1 cellular context compared by ENCODE assay signal in genomic region chr1:201563406-201563780, GRCh38.
TF ChIP-seq lines count a peak whose summit lies in the region.

No MANE protein-coding gene starts in this region.

TF ChIP-seq in K562, 482 proteins besides CTCF, POLR2A, EP300 and RAD21:
- TF ChIP-seq STAT6 (CRISPR knock-in tag; IDR thresholded peaks at IDR 0.05) (no peak), ZNF592 (IDR thresholded peaks at IDR 0.05) (0 out of 2 replicates have a peak, but pooled peaks have one; percentile 23)
